25 cellular contexts compared by ENCODE assay signal in the genomic region with DNA sequence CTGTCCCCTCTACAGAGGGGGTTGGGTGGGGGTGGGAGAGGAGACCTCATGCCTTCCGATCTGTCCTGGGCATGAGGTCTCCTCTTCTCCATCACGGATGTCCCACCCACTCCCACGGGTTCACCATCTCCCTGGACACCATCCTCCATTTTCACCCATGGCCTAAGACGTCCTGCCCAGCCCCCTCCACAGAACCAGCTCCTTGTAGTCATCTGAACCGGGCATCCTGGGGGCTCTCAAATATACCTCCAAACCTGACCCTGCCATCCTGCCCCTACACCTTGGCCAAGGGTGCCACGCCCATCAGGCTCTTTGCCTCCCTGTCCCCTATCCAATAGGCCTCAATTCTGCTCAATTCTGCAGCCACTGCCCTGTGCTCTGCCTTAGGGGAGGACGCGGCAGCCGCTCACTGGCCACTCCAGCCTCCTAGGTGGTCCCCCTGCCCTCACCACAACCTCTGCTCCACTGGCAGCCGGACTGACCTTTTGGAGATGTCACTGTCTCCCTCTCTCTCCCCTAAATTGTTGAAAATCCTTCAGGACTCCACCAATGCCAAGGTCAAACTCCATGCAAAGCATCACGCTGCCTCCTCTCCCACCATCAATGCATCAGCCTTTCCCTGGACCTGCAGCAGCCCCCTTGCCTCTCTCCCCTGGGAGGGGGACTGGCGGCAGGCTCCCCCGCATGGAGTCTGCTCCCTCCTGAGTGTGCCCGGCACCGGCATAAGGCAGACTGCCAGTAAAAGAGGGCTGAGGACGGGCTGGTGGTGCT. TPM values are rescaled to one million over a fixed set of nuclear protein-coding genes. Genes with fewer than 3 reads are reported as not detected.
DNase-seq lines count a peak whose midpoint lies in the region; ATAC-seq and TF ChIP-seq lines count a peak whose summit lies in the region.
"Had no signal": no experiment of that assay in that cellular context is flagged by ENCODE, and none has a peak within 500 bp of the region (broad histone marks: within the 10 kb centered on the region; RNA-seq: fewer than 3 reads in every experiment).

No MANE protein-coding gene starts in this region.

- no peaks in the 10 kb centered on the region for H4K20me1 ChIP-seq in GM23248 (ENCODE audit: insufficient read depth)
- H4K20me1 ChIP-seq in OCI-LY7 (ENCODE audit: insufficient read depth, low read length), result no peaks in the 10 kb centered on the region

- DNase-seq in GM23248 (no peak), RWPE1 (ENCODE audit: low spot score) (no peak), iPS-NIHi7 (ENCODE audit: extremely low spot score) (peak; percentile 9), OCI-LY7 (ENCODE audit: low spot score) (no peak), adrenal gland (no peak)
- no peak for DNase-seq in activated CD4-positive, alpha-beta T cell treated with anti-CD3 and anti-CD28 coated beads for 1 hour
- DNase-seq: activated CD4-positive, alpha-beta T cell treated with anti-CD3 and anti-CD28 coated beads for 4 hours; activated T-cell treated with anti-CD3 and anti-CD28 coated beads, Interleukin-2, amount 50 U/mL, for 72 hours; CD4-positive, alpha-beta T cell; effector CD8-positive, alpha-beta T cell; KBM-7; kidney glomerular epithelial cell; naive B cell; NCI-H187 treated with DMSO at 0.1 percent for 48 hours; NCI-H345; NCI-H774; pancreas; right lobe of liver; SJCRH30; stimulated activated CD8-positive, alpha-beta memory T cell treated with anti-CD3 and anti-CD28 coated beads, Interleukin-4, amount 100 ng/mL, for 48 hours had no signal

- H3K9me2 ChIP-seq in GM23248 (ENCODE audit: insufficient read depth), result no peaks in the 10 kb centered on the region
- H3K9me2 ChIP-seq in OCI-LY7 (ENCODE audit: insufficient read depth, low read length), result no peaks in the 10 kb centered on the region

- H3K4me2 ChIP-seq in GM23248 (ENCODE audit: unreplicated experiment) (peak overlapping the region; percentile 62), OCI-LY7 (ENCODE audit: low read length) (no peak overlapping the region)

- H2AFZ ChIP-seq in GM23248, result no peak overlapping the region
- no peak overlapping the region for H2AFZ ChIP-seq in OCI-LY7 (ENCODE audit: low read length)

- TF ChIP-seq POLR2A in adrenal gland (IDR thresholded peaks at IDR 0.05), result no peak

- peaks cover 67% of the 10 kb centered on the region for H3K4me1 ChIP-seq in GM23248 (ENCODE audit: insufficient read depth)
- no peaks in the 10 kb centered on the region for H3K4me1 ChIP-seq in OCI-LY7 (ENCODE audit: insufficient read depth, low read length, poor library complexity, severe bottlenecking)
- H3K4me1 ChIP-seq in adrenal gland (replicated peaks in 1 of 2), result peaks cover 0 to 12% of the 10 kb centered on the region in 2 donors

- no peaks in the 10 kb centered on the region for H3K79me2 ChIP-seq in GM23248 (ENCODE audit: insufficient read depth)
- H3K79me2 ChIP-seq in OCI-LY7 (ENCODE audit: insufficient read depth, low read depth, low read length), result no peaks in the 10 kb centered on the region

- no peak for TF ChIP-seq CTCF in RWPE1 (conservative IDR thresholded peaks at IDR 0.05; ENCODE audit: low read depth)
- no peak for TF ChIP-seq CTCF in OCI-LY7 (conservative IDR thresholded peaks at IDR 0.05; ENCODE audit: low read length)
- no peak for TF ChIP-seq CTCF in adrenal gland (IDR thresholded peaks at IDR 0.05)

- H3F3A ChIP-seq in GM23248 (ENCODE audit: insufficient read depth), result peaks cover 31% of the 10 kb centered on the region

- in situ Hi-C loops in GM23248 (cut with MboI), result no loop called here

- no peak for ATAC-seq in GM18502 (IDR thresholded peaks at IDR 0.05; ENCODE audit: poor library complexity, unreplicated experiment)
- ATAC-seq: esophagus mucosa, pancreas, right lobe of liver had no signal

- 75 to 78% methylated on average over 15 to 16 of the region's 16 CpGs for WGBS in GM23248 (ENCODE audit: low coverage in 1 of 2, low lambda C conversion rate in 2 of 2, missing lambda C conversion rate in 2 of 2), 2 experiments
- 76 to 84% (median 83%) methylated on average over 14 to 16 of the region's 16 CpGs for WGBS in adrenal gland, 4 donors

- CTCF ChIA-PET in RWPE1 (lab: Yijun Ruan, JAX) (no interaction called here), OCI-LY7 (lab: Charles Lee; ENCODE audit: unreplicated experiment) (no interaction called here)

- no peaks in the 10 kb centered on the region for H3K9me3 ChIP-seq in GM23248 (ENCODE audit: low read depth)
- H3K9me3 ChIP-seq in OCI-LY7 (ENCODE audit: low read length), result no peaks in the 10 kb centered on the region
- no peaks in the 10 kb centered on the region for H3K9me3 ChIP-seq in adrenal gland (replicated peaks in 1 of 3)
- H3K9me3 ChIP-seq: pancreas, right lobe of liver, SJCRH30 had no signal

- H3K9ac ChIP-seq in GM23248, result no peak overlapping the region; the same call in 1 of the 2 replicates

- no TSS peak for BruUV-seq in OCI-LY7 (replicated peaks; lab: Mats Ljungman, UMichigan)

- intact Hi-C loops in OCI-LY7 (cut with micrococcal nuclease; ENCODE audit: unreplicated experiment), result no loop called here
- intact Hi-C loops in adrenal gland (cut with DNase I), result no loop called here

- H3K36me3 ChIP-seq in GM23248 (ENCODE audit: low read depth) (no peaks in the 10 kb centered on the region), OCI-LY7 (ENCODE audit: insufficient read depth, low read length) (no peaks in the 10 kb centered on the region), adrenal gland (replicated peaks in 1 of 2) (no peaks in the 10 kb centered on the region)
- H3K36me3 ChIP-seq: pancreas, right lobe of liver, SJCRH30 had no signal

- H3K27me3 ChIP-seq in GM23248 (replicated peaks; ENCODE audit: insufficient read depth) (no peaks in the 10 kb centered on the region), adrenal gland (peaks cover 9% of the 10 kb centered on the region)
- H3K27me3 ChIP-seq: pancreas, right lobe of liver, SJCRH30 had no signal

- POLR2A ChIA-PET in RWPE1 (lab: Yijun Ruan, JAX; ENCODE audit: low non-redundant PET) (no interaction called here), OCI-LY7 (lab: Charles Lee) (no interaction called here)

- H3K4me3 ChIP-seq in GM23248 (no peak overlapping the region), skin epidermis (no peak overlapping the region), OCI-LY7 (ENCODE audit: low read depth, low read length, poor library complexity, severe bottlenecking) (no peak overlapping the region), adrenal gland (no peak overlapping the region)
- H3K4me3 ChIP-seq: pancreas, right lobe of liver, SJCRH30 had no signal

- H3K27ac ChIP-seq in GM23248 (peak overlapping the region; percentile 90), RWPE1 (peak overlapping the region; percentile 73), skin epidermis (peak overlapping the region in 19 of 21 experiments; percentile 15 to 87 (median 70)), OCI-LY7 (ENCODE audit: low read depth, low read length, poor library complexity, severe bottlenecking) (no peak overlapping the region), adrenal gland (no peak overlapping the region)
- H3K27ac ChIP-seq: pancreas, right lobe of liver, SJCRH30 had no signal

RNA-seq across cellular contexts. Expression of gene ANPEP, which starts 9.4 kb away (rescaled TPM):
- total RNA-seq in GM23248 (2014; rRNA removed; shearing (Covaris generic)), result 464 and 467 TPM in 2 replicates
- 568 and 585 TPM in 2 replicates for polyA plus RNA-seq in GM23248 (2016; fragmentation: Nextera tagmentation; extraction: Ambion mirVana)
- total RNA-seq in OCI-LY7 (2014; rRNA removed; shearing (Covaris generic)), result 0.03 and 0.10 TPM in 2 replicates
- total RNA-seq in OCI-LY7 (2022), result 0.29 TPM in 1 of 2 replicates, not detected in the other
- 10 to 100 TPM in 5 of 8 donors, 1 to 10 TPM in 3; 5.2 to 26.7 (median 15.3) TPM for total RNA-seq in adrenal gland
- polyA plus RNA-seq in adrenal gland, result 10 to 100 TPM in 2 of 3 donors, 1 to 10 TPM in 1; 5.5 to 35.8 (median 17.5) TPM

RNA-seq across cellular contexts. Expression of gene MESP2, which starts 47.9 kb away (rescaled TPM):
- total RNA-seq in GM23248 (2014; rRNA removed; shearing (Covaris generic)), result not detected in 2 replicates
- polyA plus RNA-seq in GM23248 (2016; fragmentation: Nextera tagmentation; extraction: Ambion mirVana) (not detected in 2 replicates), adrenal gland (under 1 TPM; 0.37 to 0.57 (median 0.40) TPM)
- not detected in 2 replicates for total RNA-seq in OCI-LY7 (2014; rRNA removed; shearing (Covaris generic))
- total RNA-seq in OCI-LY7 (2022) (not detected in 2 replicates), adrenal gland (1 to 10 TPM in 1 of 8 donors, under 1 TPM in 4, not detected in 3; 0.34 to 1.7 (median 0.72) TPM)
- total RNA-seq: activated T-cell treated with anti-CD3 and anti-CD28 coated beads, Interleukin-2, amount 50 U/mL, for 72 hours; CD4-positive, alpha-beta T cell; SJCRH30; T-helper 1 cell treated with Interleukin-12 subunit alpha and Interleukin-12 subunit beta and Interleukin-4 antibody, amounts not matched to agents 30 ng/mL and 1 ng/mL, for 36 hours; urinary bladder had no signal

Comparison
In these comparisons a context has a peak if more than half of its experiments do, and no peak if none do; other contexts are left out.
1. H3K27ac ChIP-seq: peak in GM23248 (single experiment), RWPE1 (single experiment) and skin epidermis (19 of 21); none in OCI-LY7 (single experiment) and adrenal gland (0 of 5).
2. RNA of gene ANPEP, which starts 9.4 kb away (total RNA-seq): 464 to 467 TPM in GM23248; 5.2 to 26.7 TPM in adrenal gland and 0.03 to 0.29 TPM in OCI-LY7; every median in the first group is over 10 times any median in the second.